8 cellular contexts compared by ENCODE assay signal in the genomic region with DNA sequence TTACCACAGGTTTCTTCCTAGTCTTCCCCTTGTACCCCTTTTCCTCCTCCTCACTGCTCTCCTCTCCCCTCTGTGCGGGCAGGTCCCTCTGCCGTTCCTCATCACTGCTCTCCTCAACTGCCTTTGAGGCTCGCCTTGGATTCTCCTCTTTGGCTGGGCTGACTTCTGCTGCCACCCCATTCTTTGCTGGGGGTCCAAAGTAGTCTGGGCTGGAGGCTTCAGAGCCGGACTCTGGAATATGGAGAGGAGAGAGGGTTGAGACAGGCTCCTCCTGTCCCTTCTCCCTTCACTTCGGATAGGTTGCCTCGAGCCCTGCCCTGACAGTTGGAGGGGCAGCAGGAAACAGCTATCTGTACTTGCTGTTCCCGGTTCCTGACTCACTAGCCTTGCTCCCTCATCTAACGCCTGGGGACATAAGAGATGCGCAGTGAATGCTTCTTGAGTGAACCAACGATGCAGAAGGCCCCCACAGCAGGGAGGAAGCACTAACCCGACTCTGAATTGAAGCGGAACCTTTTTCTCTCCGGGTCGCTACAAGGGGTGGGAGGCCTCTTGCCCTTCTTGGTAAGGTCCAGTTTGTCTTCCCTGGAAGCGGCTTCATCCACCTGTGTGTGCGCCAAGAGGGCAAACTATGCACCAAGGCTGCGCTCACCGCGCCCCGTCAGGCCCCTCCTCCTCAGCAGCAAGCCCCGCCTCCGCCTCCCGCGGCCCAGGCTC. TPM values are rescaled to one million over a fixed set of nuclear protein-coding genes. Genes with fewer than 3 reads are reported as not detected.
A peak's percentile ranks its signal among the peaks of the same experiment; 100 is the strongest.
DNase-seq lines count a peak whose midpoint lies in the region; ATAC-seq and TF ChIP-seq lines count a peak whose summit lies in the region.

No MANE protein-coding gene starts in this region.

- BruUV-seq in Calu3 (replicated peaks; lab: Mats Ljungman, UMichigan), result TSS peak; percentile 75

- TF ChIP-seq CTCF in Calu3 (IDR thresholded peaks at IDR 0.05; ENCODE audit: unreplicated experiment), result no peak
- no peak for TF ChIP-seq CTCF in heart right ventricle (IDR thresholded peaks at IDR 0.05)

- no peaks in the 10 kb centered on the region for H3K27me3 Mint-ChIP-seq in Calu3 (ENCODE audit: unreplicated experiment)
- H3K27me3 Mint-ChIP-seq in activated naive CD4-positive, alpha-beta T cell treated with anti-CD3 and anti-CD28 coated beads for 36 hours (ENCODE audit: low read depth), result no peaks in the 10 kb centered on the region

- DNase-seq in Calu3, result peak; percentile 88
- DNase-seq in LHCN-M2 (ENCODE audit: low read depth), result peak; percentile 61
- peak; percentile 77 for DNase-seq in activated naive CD4-positive, alpha-beta T cell treated with anti-CD3 and anti-CD28 coated beads for 36 hours
- peak; percentile 44 to 61 for DNase-seq in heart right ventricle
- DNase-seq in renal cortical epithelial cell (ENCODE audit: low read depth), result peak; percentile 18
- no peak for DNase-seq in NCI-H1694 treated with DMSO at 0.1 percent for 48 hours (lab: John Stamatoyannopoulos, UW)
- no peak for DNase-seq in NCI-H1092 (lab: John Stamatoyannopoulos, UW)

- peak overlapping the region; percentile 100 for H3K4me3 Mint-ChIP-seq in Calu3 (ENCODE audit: low read depth, unreplicated experiment)
- H3K4me3 Mint-ChIP-seq in activated naive CD4-positive, alpha-beta T cell treated with anti-CD3 and anti-CD28 coated beads for 36 hours, result peak overlapping the region; percentile 98

- ATAC-seq in GM21447 (IDR thresholded peaks at IDR 0.05; ENCODE audit: unreplicated experiment), result peak; percentile 42
- ATAC-seq in heart right ventricle, result peak; percentile 14 to 56 (median 44)

- no peaks in the 10 kb centered on the region for H3K27me3 ChIP-seq in heart right ventricle

- peaks cover 7 to 40% (median 28%) of the 10 kb centered on the region in 9 donors for H3K4me1 ChIP-seq in heart right ventricle

- no peaks in the 10 kb centered on the region for H3K9me3 Mint-ChIP-seq in Calu3 (ENCODE audit: low read depth, unreplicated experiment)
- no peaks in the 10 kb centered on the region for H3K9me3 Mint-ChIP-seq in activated naive CD4-positive, alpha-beta T cell treated with anti-CD3 and anti-CD28 coated beads for 36 hours

- 10 to 11% methylated on average over 24 of the region's 24 CpGs for WGBS in heart right ventricle, 2 donors

- peaks cover 26% of the 10 kb centered on the region for H3K4me1 Mint-ChIP-seq in Calu3 (ENCODE audit: low read depth, unreplicated experiment)
- peaks cover 30% of the 10 kb centered on the region for H3K4me1 Mint-ChIP-seq in activated naive CD4-positive, alpha-beta T cell treated with anti-CD3 and anti-CD28 coated beads for 36 hours (ENCODE audit: low read depth)

- H3K4me3 ChIP-seq in heart right ventricle, result peak overlapping the region; percentile 55 to 97 (median 82)

- peaks cover 0 to 63% (median 28%) of the 10 kb centered on the region in 9 donors for H3K36me3 ChIP-seq in heart right ventricle

- intact Hi-C loops in Calu3 (cut with micrococcal nuclease; ENCODE audit: unreplicated experiment) (no loop called here), heart right ventricle (cut with DNase I) (loop anchor here in 6 of 10 donors (1.0 to 10.0 kb wide), 8 partner anchors 14 to 180 kb away; partner anchors contain the start of genes TMEM219 (in 3 of the 6), CDIPT (in 1 of the 6), KCTD13 (in 1 of the 6) and PAGR1 (in 1 of the 6))
- intact Hi-C loops in activated naive CD4-positive, alpha-beta T cell treated with anti-CD3 and anti-CD28 coated beads for 36 hours (cut with micrococcal nuclease), result loop anchor here (1.0 kb wide), 5 partner anchors 21 to 189 kb away; partner anchors contain the start of genes ALDOA, CDIPT, KCTD13 and TAOK2

- H3K27ac Mint-ChIP-seq in Calu3 (ENCODE audit: unreplicated experiment), result peak overlapping the region; percentile 87
- H3K27ac Mint-ChIP-seq in activated naive CD4-positive, alpha-beta T cell treated with anti-CD3 and anti-CD28 coated beads for 36 hours, result peak overlapping the region; percentile 98

- CTCF ChIA-PET in Calu3 (lab: Charles Lee), result interaction anchor here (1.1 to 1.2 kb wide), 4 partner anchors 11 to 68 kb away, joined by 3 to 5 read pairs (median 4); partner anchors contain the start of genes KCTD13 and TAOK2
- CTCF ChIA-PET in activated naive CD4-positive, alpha-beta T cell treated with anti-CD3 and anti-CD28 coated beads for 36 hours (lab: Charles Lee), result no interaction called here

- H3K36me3 Mint-ChIP-seq in Calu3 (ENCODE audit: insufficient read depth, unreplicated experiment), result peaks cover 53% of the 10 kb centered on the region
- peaks cover 41% of the 10 kb centered on the region for H3K36me3 Mint-ChIP-seq in activated naive CD4-positive, alpha-beta T cell treated with anti-CD3 and anti-CD28 coated beads for 36 hours (ENCODE audit: low read depth)

- H3K27ac ChIP-seq in heart right ventricle, result peak overlapping the region; percentile 87 to 99 (median 96)

- no peaks in the 10 kb centered on the region for H3K9me3 ChIP-seq in heart right ventricle

RNA-seq across cellular contexts. Expression of gene HIRIP3, which starts 0.6 kb away (rescaled TPM):
- total RNA-seq in Calu3 (2022) (26.3 and 28.5 TPM in 2 replicates), LHCN-M2 (2014; rRNA removed) (12.2 and 22.4 TPM in 2 replicates), heart right ventricle (10 to 100 TPM; 14.4 to 23.2 (median 17.1) TPM), renal cortical epithelial cell (7.8 and 8.2 TPM in 2 replicates)
- 12.8 TPM for polyA plus RNA-seq in LHCN-M2 (2012)
- 10 to 100 TPM; 40.8 to 43.9 TPM for total RNA-seq in activated naive CD4-positive, alpha-beta T cell treated with anti-CD3 and anti-CD28 coated beads for 36 hours
- 10 to 100 TPM; 17.9 to 22.4 TPM for polyA plus RNA-seq in heart right ventricle

RNA-seq across cellular contexts. Expression of gene INO80E, which starts 1.3 kb away (rescaled TPM):
- total RNA-seq in Calu3 (2022) (107 TPM in 2 replicates), LHCN-M2 (2014; rRNA removed) (116 and 194 TPM in 2 replicates), heart right ventricle (10 to 100 TPM; 23.2 to 34.8 (median 30.6) TPM), renal cortical epithelial cell (27.7 and 48.1 TPM in 2 replicates)
- 76.4 TPM for polyA plus RNA-seq in LHCN-M2 (2012)
- 10 to 100 TPM; 62.0 to 65.4 TPM for total RNA-seq in activated naive CD4-positive, alpha-beta T cell treated with anti-CD3 and anti-CD28 coated beads for 36 hours
- 10 to 100 TPM; 63.2 to 80.4 TPM for polyA plus RNA-seq in heart right ventricle

RNA-seq across cellular contexts. Expression of gene DOC2A, which starts 16.1 kb away (rescaled TPM):
- total RNA-seq in Calu3 (2022) (18.0 and 19.9 TPM in 2 replicates), LHCN-M2 (2014; rRNA removed) (not detected in 2 replicates), heart right ventricle (under 1 TPM in 4 of 10 donors, not detected in 6; 0.27 to 0.95 (median 0.48) TPM), renal cortical epithelial cell (0.80 TPM in 1 of 2 replicates, not detected in the other)
- not detected for polyA plus RNA-seq in LHCN-M2 (2012)
- under 1 TPM; 0.64 to 0.86 TPM for total RNA-seq in activated naive CD4-positive, alpha-beta T cell treated with anti-CD3 and anti-CD28 coated beads for 36 hours
- 1 to 10 TPM in 1 of 2 donors, under 1 TPM in 1; 0.41 to 2.7 TPM for polyA plus RNA-seq in heart right ventricle

RNA-seq across cellular contexts. Expression of gene TAOK2, which starts 21.1 kb away (rescaled TPM):
- total RNA-seq in Calu3 (2022) (75.9 and 76.2 TPM in 2 replicates), LHCN-M2 (2014; rRNA removed) (87.7 and 93.3 TPM in 2 replicates), heart right ventricle (10 to 100 TPM; 27.0 to 40.6 (median 32.7) TPM), renal cortical epithelial cell (52.4 and 80.9 TPM in 2 replicates)
- polyA plus RNA-seq in LHCN-M2 (2012), result 33.8 TPM
- total RNA-seq in activated naive CD4-positive, alpha-beta T cell treated with anti-CD3 and anti-CD28 coated beads for 36 hours, result 10 to 100 TPM; 20.9 to 21.6 TPM
- polyA plus RNA-seq in heart right ventricle, result 10 to 100 TPM; 27.6 to 50.4 TPM

RNA-seq across cellular contexts. Expression of gene C16orf92, which starts 28.2 kb away (rescaled TPM):
- not detected in 2 replicates for total RNA-seq in Calu3 (2022)
- not detected in 2 replicates for total RNA-seq in LHCN-M2 (2014; rRNA removed)
- polyA plus RNA-seq in LHCN-M2 (2012), result not detected
- not detected for total RNA-seq in activated naive CD4-positive, alpha-beta T cell treated with anti-CD3 and anti-CD28 coated beads for 36 hours
- total RNA-seq in heart right ventricle, result not detected
- not detected for polyA plus RNA-seq in heart right ventricle
- not detected in 2 replicates for total RNA-seq in renal cortical epithelial cell

Comparison
In these comparisons a context has a peak if more than half of its experiments do, and no peak if none do; other contexts are left out.
1. DNase-seq: peak in Calu3 (single experiment), LHCN-M2 (single experiment), activated naive CD4-positive, alpha-beta T cell treated with anti-CD3 and anti-CD28 coated beads for 36 hours (single experiment), heart right ventricle (2 of 2) and renal cortical epithelial cell (single experiment); none in NCI-H1694 treated with DMSO at 0.1 percent for 48 hours (single experiment) and NCI-H1092 (single experiment).